1 cellular context compared by ENCODE assay signal in the genomic region with DNA sequence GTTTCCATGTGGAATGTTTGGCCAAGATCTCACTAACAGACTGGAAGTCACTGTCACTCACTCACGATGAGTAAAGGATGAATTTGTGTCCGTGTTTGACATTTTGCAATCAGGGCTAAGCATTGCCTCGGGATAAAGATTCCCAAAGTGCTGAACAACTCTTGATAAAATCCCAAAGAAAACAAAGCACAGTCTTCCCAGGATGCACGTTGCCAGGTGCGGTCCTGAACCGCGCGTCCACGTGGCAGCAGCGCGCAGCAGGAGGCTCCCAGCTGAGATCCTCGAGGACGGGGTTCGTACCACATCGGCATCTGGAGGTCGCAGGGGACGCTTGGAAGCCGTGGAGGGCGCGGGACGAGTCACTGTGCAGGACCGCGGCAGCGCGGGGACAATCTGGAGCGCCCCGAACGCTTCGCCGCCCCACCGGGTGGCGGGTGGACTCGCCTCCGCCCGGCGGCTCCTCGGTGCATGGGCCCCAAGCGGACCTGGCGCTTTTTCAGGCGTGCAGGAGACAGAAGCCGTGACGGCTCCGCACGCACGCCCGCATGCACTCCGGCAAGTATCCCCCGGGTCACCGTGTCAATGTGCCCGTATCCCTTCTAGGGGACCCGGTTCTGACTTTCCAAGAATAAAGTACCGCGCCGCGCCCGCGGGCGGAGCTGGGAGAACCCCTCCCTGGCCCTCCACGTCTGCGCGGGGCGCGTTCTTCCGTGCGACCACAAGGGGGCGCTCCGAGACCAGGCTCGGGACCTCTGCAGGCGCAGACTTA.
TF ChIP-seq lines count a peak whose summit lies in the region.

No MANE protein-coding gene starts in this region.

TF ChIP-seq in HepG2, 621 proteins besides CTCF, POLR2A, EP300 and RAD21 (continued from another document and continues in another):
- TF ChIP-seq, protein P1, sequence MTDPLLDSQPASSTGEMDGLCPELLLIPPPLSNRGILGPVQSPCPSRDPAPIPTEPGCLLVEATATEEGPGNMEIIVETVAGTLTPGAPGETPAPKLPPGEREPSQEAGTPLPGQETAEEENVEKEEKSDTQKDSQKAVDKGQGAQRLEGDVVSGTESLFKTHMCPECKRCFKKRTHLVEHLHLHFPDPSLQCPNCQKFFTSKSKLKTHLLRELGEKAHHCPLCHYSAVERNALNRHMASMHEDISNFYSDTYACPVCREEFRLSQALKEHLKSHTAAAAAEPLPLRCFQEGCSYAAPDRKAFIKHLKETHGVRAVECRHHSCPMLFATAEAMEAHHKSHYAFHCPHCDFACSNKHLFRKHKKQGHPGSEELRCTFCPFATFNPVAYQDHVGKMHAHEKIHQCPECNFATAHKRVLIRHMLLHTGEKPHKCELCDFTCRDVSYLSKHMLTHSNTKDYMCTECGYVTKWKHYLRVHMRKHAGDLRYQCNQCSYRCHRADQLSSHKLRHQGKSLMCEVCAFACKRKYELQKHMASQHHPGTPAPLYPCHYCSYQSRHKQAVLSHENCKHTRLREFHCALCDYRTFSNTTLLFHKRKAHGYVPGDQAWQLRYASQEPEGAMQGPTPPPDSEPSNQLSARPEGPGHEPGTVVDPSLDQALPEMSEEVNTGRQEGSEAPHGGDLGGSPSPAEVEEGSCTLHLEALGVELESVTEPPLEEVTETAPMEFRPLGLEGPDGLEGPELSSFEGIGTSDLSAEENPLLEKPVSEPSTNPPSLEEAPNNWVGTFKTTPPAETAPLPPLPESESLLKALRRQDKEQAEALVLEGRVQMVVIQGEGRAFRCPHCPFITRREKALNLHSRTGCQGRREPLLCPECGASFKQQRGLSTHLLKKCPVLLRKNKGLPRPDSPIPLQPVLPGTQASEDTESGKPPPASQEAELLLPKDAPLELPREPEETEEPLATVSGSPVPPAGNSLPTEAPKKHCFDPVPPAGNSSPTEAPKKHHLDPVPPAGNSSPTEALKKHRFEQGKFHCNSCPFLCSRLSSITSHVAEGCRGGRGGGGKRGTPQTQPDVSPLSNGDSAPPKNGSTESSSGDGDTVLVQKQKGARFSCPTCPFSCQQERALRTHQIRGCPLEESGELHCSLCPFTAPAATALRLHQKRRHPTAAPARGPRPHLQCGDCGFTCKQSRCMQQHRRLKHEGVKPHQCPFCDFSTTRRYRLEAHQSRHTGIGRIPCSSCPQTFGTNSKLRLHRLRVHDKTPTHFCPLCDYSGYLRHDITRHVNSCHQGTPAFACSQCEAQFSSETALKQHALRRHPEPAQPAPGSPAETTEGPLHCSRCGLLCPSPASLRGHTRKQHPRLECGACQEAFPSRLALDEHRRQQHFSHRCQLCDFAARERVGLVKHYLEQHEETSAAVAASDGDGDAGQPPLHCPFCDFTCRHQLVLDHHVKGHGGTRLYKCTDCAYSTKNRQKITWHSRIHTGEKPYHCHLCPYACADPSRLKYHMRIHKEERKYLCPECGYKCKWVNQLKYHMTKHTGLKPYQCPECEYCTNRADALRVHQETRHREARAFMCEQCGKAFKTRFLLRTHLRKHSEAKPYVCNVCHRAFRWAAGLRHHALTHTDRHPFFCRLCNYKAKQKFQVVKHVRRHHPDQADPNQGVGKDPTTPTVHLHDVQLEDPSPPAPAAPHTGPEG (CRISPR knock-in tag; IDR thresholded peaks at IDR 0.05) = peak; percentile 86; the same call in 1 of the 2 replicates
- TF ChIP-seq IKZF1 (IDR thresholded peaks at IDR 0.05) (no peak), ADNP (CRISPR knock-in tag; IDR thresholded peaks at IDR 0.05) (no peak), ZSCAN12 (CRISPR knock-in tag; IDR thresholded peaks at IDR 0.05) (0 out of 2 replicates have a peak, but pooled peaks have one; percentile 62), HNRNPLL (IDR thresholded peaks at IDR 0.05; ENCODE audit: low read depth, low read length, poor library complexity, severe bottlenecking) (peak; percentile 37), ZSCAN30 (CRISPR knock-in tag; IDR thresholded peaks at IDR 0.05) (peak; percentile 93; the same call in 1 of the 2 replicates), RBFOX2 (IDR thresholded peaks at IDR 0.05; ENCODE audit: low read depth, low read length) (peak; percentile 68), TARDBP (CRISPR knock-in tag; IDR thresholded peaks at IDR 0.05) (peak; percentile 16; the same call in 1 of the 2 replicates), CEBPG (CRISPR knock-in tag; IDR thresholded peaks at IDR 0.05) (peak; percentile 67), SOX6 (IDR thresholded peaks at IDR 0.05) (no peak), SOX6 (CRISPR knock-in tag; IDR thresholded peaks at IDR 0.05) (peak; percentile 83), HDAC6 (IDR thresholded peaks at IDR 0.05; ENCODE audit: low read depth, low read length) (no peak), MYC (CRISPR knock-in tag; IDR thresholded peaks at IDR 0.05; ENCODE audit: borderline replicate concordance) (peak; percentile 98), ZNF44 (CRISPR knock-in tag; IDR thresholded peaks at IDR 0.05) (peak; percentile 17; the same call in 1 of the 2 replicates), HDAC1 (CRISPR knock-in tag; IDR thresholded peaks at IDR 0.05) (peak; percentile 72), NR1H2 (CRISPR knock-in tag; IDR thresholded peaks at IDR 0.05; ENCODE audit: borderline replicate concordance, low read depth) (peak; percentile 48), SAFB2 (CRISPR knock-in tag; IDR thresholded peaks at IDR 0.05; ENCODE audit: borderline replicate concordance, low read depth) (peak; percentile 68; the same call in 1 of the 2 replicates), KLF12 (CRISPR knock-in tag; IDR thresholded peaks at IDR 0.05; ENCODE audit: borderline replicate concordance) (peak; percentile 51; the same call in 1 of the 2 replicates), MBD4 (IDR thresholded peaks at IDR 0.05; ENCODE audit: borderline replicate concordance, low read length) (0 out of 2 replicates have a peak, but pooled peaks have one; percentile 61), U2AF2 (IDR thresholded peaks at IDR 0.05; ENCODE audit: low read depth, low read length) (no peak), RFXANK (CRISPR knock-in tag; IDR thresholded peaks at IDR 0.05) (no peak), TOPORS (CRISPR knock-in tag; IDR thresholded peaks at IDR 0.05) (peak; percentile 67; the same call in 1 of the 2 replicates), ZNF263 (CRISPR knock-in tag; IDR thresholded peaks at IDR 0.05) (peak; percentile 69), ZNF543 (CRISPR knock-in tag; IDR thresholded peaks at IDR 0.05) (peak; percentile 69), ZNF547 (CRISPR knock-in tag; IDR thresholded peaks at IDR 0.05) (peak; percentile 98; the same call in 1 of the 2 replicates), SALL2 (CRISPR knock-in tag; IDR thresholded peaks at IDR 0.05) (no peak; the same call in 1 of the 2 replicates), ZFP37 (CRISPR knock-in tag; IDR thresholded peaks at IDR 0.05; ENCODE audit: borderline replicate concordance) (peak; percentile 96), ZNF260 (CRISPR knock-in tag; IDR thresholded peaks at IDR 0.05; ENCODE audit: borderline replicate concordance, low read depth) (no peak), ZBTB20 (CRISPR knock-in tag; IDR thresholded peaks at IDR 0.05; ENCODE audit: borderline replicate concordance, low read depth) (peak; percentile 44; the same call in 1 of the 2 replicates)
- TF ChIP-seq, protein P2, sequence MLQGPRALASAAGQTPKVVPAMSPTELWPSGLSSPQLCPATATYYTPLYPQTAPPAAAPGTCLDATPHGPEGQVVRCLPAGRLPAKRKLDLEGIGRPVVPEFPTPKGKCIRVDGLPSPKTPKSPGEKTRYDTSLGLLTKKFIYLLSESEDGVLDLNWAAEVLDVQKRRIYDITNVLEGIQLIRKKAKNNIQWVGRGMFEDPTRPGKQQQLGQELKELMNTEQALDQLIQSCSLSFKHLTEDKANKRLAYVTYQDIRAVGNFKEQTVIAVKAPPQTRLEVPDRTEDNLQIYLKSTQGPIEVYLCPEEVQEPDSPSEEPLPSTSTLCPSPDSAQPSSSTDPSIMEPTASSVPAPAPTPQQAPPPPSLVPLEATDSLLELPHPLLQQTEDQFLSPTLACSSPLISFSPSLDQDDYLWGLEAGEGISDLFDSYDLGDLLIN (CRISPR knock-in tag; IDR thresholded peaks at IDR 0.05; ENCODE audit: borderline replicate concordance) = no peak
- TF ChIP-seq, protein P3, sequence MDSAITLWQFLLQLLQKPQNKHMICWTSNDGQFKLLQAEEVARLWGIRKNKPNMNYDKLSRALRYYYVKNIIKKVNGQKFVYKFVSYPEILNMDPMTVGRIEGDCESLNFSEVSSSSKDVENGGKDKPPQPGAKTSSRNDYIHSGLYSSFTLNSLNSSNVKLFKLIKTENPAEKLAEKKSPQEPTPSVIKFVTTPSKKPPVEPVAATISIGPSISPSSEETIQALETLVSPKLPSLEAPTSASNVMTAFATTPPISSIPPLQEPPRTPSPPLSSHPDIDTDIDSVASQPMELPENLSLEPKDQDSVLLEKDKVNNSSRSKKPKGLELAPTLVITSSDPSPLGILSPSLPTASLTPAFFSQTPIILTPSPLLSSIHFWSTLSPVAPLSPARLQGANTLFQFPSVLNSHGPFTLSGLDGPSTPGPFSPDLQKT (CRISPR knock-in tag; IDR thresholded peaks at IDR 0.05; ENCODE audit: borderline replicate concordance) = no peak
- TF ChIP-seq, protein P4, sequence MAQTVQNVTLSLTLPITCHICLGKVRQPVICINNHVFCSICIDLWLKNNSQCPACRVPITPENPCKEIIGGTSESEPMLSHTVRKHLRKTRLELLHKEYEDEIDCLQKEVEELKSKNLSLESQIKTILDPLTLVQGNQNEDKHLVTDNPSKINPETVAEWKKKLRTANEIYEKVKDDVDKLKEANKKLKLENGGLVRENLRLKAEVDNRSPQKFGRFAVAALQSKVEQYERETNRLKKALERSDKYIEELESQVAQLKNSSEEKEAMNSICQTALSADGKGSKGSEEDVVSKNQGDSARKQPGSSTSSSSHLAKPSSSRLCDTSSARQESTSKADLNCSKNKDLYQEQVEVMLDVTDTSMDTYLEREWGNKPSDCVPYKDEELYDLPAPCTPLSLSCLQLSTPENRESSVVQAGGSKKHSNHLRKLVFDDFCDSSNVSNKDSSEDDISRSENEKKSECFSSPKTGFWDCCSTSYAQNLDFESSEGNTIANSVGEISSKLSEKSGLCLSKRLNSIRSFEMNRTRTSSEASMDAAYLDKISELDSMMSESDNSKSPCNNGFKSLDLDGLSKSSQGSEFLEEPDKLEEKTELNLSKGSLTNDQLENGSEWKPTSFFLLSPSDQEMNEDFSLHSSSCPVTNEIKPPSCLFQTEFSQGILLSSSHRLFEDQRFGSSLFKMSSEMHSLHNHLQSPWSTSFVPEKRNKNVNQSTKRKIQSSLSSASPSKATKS (CRISPR knock-in tag; IDR thresholded peaks at IDR 0.05) = peak; percentile 97; the same call in 1 of the 2 replicates
- TF ChIP-seq, protein P5, sequence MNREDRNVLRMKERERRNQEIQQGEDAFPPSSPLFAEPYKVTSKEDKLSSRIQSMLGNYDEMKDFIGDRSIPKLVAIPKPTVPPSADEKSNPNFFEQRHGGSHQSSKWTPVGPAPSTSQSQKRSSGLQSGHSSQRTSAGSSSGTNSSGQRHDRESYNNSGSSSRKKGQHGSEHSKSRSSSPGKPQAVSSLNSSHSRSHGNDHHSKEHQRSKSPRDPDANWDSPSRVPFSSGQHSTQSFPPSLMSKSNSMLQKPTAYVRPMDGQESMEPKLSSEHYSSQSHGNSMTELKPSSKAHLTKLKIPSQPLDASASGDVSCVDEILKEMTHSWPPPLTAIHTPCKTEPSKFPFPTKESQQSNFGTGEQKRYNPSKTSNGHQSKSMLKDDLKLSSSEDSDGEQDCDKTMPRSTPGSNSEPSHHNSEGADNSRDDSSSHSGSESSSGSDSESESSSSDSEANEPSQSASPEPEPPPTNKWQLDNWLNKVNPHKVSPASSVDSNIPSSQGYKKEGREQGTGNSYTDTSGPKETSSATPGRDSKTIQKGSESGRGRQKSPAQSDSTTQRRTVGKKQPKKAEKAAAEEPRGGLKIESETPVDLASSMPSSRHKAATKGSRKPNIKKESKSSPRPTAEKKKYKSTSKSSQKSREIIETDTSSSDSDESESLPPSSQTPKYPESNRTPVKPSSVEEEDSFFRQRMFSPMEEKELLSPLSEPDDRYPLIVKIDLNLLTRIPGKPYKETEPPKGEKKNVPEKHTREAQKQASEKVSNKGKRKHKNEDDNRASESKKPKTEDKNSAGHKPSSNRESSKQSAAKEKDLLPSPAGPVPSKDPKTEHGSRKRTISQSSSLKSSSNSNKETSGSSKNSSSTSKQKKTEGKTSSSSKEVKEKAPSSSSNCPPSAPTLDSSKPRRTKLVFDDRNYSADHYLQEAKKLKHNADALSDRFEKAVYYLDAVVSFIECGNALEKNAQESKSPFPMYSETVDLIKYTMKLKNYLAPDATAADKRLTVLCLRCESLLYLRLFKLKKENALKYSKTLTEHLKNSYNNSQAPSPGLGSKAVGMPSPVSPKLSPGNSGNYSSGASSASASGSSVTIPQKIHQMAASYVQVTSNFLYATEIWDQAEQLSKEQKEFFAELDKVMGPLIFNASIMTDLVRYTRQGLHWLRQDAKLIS (CRISPR knock-in tag; IDR thresholded peaks at IDR 0.05) = no peak
- TF ChIP-seq, protein P6, sequence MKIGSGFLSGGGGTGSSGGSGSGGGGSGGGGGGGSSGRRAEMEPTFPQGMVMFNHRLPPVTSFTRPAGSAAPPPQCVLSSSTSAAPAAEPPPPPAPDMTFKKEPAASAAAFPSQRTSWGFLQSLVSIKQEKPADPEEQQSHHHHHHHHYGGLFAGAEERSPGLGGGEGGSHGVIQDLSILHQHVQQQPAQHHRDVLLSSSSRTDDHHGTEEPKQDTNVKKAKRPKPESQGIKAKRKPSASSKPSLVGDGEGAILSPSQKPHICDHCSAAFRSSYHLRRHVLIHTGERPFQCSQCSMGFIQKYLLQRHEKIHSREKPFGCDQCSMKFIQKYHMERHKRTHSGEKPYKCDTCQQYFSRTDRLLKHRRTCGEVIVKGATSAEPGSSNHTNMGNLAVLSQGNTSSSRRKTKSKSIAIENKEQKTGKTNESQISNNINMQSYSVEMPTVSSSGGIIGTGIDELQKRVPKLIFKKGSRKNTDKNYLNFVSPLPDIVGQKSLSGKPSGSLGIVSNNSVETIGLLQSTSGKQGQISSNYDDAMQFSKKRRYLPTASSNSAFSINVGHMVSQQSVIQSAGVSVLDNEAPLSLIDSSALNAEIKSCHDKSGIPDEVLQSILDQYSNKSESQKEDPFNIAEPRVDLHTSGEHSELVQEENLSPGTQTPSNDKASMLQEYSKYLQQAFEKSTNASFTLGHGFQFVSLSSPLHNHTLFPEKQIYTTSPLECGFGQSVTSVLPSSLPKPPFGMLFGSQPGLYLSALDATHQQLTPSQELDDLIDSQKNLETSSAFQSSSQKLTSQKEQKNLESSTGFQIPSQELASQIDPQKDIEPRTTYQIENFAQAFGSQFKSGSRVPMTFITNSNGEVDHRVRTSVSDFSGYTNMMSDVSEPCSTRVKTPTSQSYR (CRISPR knock-in tag; IDR thresholded peaks at IDR 0.05; ENCODE audit: borderline replicate concordance) = peak; percentile 66; the same call in 1 of the 2 replicates
- TF ChIP-seq, protein P7, sequence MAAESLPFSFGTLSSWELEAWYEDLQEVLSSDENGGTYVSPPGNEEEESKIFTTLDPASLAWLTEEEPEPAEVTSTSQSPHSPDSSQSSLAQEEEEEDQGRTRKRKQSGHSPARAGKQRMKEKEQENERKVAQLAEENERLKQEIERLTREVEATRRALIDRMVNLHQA (CRISPR knock-in tag; IDR thresholded peaks at IDR 0.05) = no peak
- TF ChIP-seq, protein P8, sequence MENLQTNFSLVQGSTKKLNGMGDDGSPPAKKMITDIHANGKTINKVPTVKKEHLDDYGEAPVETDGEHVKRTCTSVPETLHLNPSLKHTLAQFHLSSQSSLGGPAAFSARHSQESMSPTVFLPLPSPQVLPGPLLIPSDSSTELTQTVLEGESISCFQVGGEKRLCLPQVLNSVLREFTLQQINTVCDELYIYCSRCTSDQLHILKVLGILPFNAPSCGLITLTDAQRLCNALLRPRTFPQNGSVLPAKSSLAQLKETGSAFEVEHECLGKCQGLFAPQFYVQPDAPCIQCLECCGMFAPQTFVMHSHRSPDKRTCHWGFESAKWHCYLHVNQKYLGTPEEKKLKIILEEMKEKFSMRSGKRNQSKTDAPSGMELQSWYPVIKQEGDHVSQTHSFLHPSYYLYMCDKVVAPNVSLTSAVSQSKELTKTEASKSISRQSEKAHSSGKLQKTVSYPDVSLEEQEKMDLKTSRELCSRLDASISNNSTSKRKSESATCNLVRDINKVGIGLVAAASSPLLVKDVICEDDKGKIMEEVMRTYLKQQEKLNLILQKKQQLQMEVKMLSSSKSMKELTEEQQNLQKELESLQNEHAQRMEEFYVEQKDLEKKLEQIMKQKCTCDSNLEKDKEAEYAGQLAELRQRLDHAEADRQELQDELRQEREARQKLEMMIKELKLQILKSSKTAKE (CRISPR knock-in tag; IDR thresholded peaks at IDR 0.05; ENCODE audit: borderline replicate concordance) = peak; percentile 59; the same call in 1 of the 2 replicates
